Comparison of ENCODE assay signal across 9 cellular contexts in the genomic region with DNA sequence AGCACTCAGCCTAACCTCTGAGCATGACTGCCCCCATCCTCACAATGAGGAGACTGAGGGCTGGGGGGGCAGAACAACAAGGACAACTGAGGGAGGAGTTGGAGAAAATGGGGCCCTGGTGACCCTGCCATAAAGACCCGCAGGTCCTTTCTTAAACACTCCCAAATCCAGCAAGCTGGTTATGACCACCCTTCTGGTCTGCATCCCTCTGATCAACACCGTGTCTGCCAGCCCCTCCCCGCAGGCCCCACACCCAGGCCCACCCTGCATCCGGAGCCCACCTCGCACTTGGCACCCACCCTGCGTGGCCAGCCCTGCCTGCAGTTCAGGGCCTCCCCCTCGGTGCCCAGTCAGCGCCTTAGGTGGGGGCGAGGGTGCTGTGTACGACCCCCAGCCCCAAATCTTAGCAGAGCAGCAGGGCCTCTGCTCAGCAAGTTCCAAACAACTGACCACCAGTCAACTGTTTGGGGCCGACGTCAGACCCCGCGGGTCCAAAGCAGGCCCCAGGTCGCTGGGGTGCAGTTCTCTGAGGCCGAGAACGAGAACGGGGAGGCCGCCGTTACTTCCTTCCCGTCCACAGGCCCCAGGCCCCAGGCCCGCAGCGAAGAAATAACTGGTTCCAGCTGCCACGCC. TPM values are rescaled to one million over a fixed set of nuclear protein-coding genes. Genes with fewer than 3 reads are reported as not detected.
DNase-seq lines count a peak whose midpoint lies in the region; ATAC-seq and TF ChIP-seq lines count a peak whose summit lies in the region.
"Had no signal": no experiment of that assay in that cellular context is flagged by ENCODE, and none has a peak within 500 bp of the region (broad histone marks: within the 10 kb centered on the region; RNA-seq: fewer than 3 reads in every experiment).

No MANE protein-coding gene starts in this region.

- CTCF ChIA-PET in BJ (lab: Yijun Ruan, JAX): interaction anchor here (1.0 to 2.2 kb wide), 2 partner anchors 9 to 63 kb away, joined by 3 to 8 read pairs; no protein-coding TSS in a partner anchor

- no peaks in the 10 kb centered on the region for H3K9me3 Mint-ChIP-seq in stimulated activated memory B cell treated with anti-CD40 and anti-IgM and Interleukin-4, amounts not matched to agents 10 μg/mL and 1 μg/mL and 100 μg/mL, for 72 hours

- TF ChIP-seq CTCF in BJ (IDR thresholded peaks at IDR 0.05; ENCODE audit: insufficient read depth, low read depth, low read length) (no peak), WERI-Rb-1 (IDR thresholded peaks at IDR 0.05; ENCODE audit: low read depth, low read length) (no peak)

- 10% methylated on average over 24 of the region's 24 CpGs for WGBS in right cardiac atrium

- peak overlapping the region; percentile 58 for H3K4me3 ChIP-seq in BJ (ENCODE audit: low read depth, low read length)
- peak overlapping the region; percentile 66 for H3K4me3 ChIP-seq in WERI-Rb-1 (ENCODE audit: low read depth, low read length)
- H3K4me3 ChIP-seq in right cardiac atrium (ENCODE audit: low read length): peak overlapping the region; percentile 77

- POLR2A ChIA-PET in BJ (lab: Charles Lee): no interaction called here

- peak overlapping the region; percentile 87 for H3K27ac Mint-ChIP-seq in stimulated activated memory B cell treated with anti-CD40 and anti-IgM and Interleukin-4, amounts not matched to agents 10 μg/mL and 1 μg/mL and 100 μg/mL, for 72 hours

- peaks cover 13% of the 10 kb centered on the region for H3K27me3 ChIP-seq in BJ (ENCODE audit: control insufficient read depth, insufficient read depth, low read length)
- peaks cover 3% of the 10 kb centered on the region for H3K27me3 ChIP-seq in WERI-Rb-1 (ENCODE audit: insufficient read depth, low read depth, severe bottlenecking)
- no peaks in the 10 kb centered on the region for H3K27me3 ChIP-seq in right cardiac atrium (ENCODE audit: control insufficient read depth, insufficient read depth)

- H3K4me1 Mint-ChIP-seq in stimulated activated memory B cell treated with anti-CD40 and anti-IgM and Interleukin-4, amounts not matched to agents 10 μg/mL and 1 μg/mL and 100 μg/mL, for 72 hours: peaks cover 60% of the 10 kb centered on the region

- intact Hi-C loops in right cardiac atrium (cut with DNase I): no loop called here

- ATAC-seq in GM21723 (IDR thresholded peaks at IDR 0.05; ENCODE audit: unreplicated experiment) (peak; percentile 37), right cardiac atrium (no peak)
- no peak for ATAC-seq in stimulated activated memory B cell treated with anti-CD40 and anti-IgM and Interleukin-4, amounts not matched to agents 10 μg/mL and 1 μg/mL and 100 μg/mL, for 72 hours

- H3K4me1 ChIP-seq in right cardiac atrium (ENCODE audit: control insufficient read depth, insufficient read depth, low read length): peaks cover 19% of the 10 kb centered on the region

- H3K27ac ChIP-seq in WERI-Rb-1 (no peak overlapping the region), right cardiac atrium (ENCODE audit: low read length) (peak overlapping the region; percentile 59)

- H3K36me3 ChIP-seq in BJ (ENCODE audit: control insufficient read depth, insufficient read depth, low read length) (no peaks in the 10 kb centered on the region), WERI-Rb-1 (no peaks in the 10 kb centered on the region)

- H3K36me3 Mint-ChIP-seq in stimulated activated memory B cell treated with anti-CD40 and anti-IgM and Interleukin-4, amounts not matched to agents 10 μg/mL and 1 μg/mL and 100 μg/mL, for 72 hours: no peaks in the 10 kb centered on the region

- DNase-seq in BJ (ENCODE audit: low read depth): no peak
- no peak for DNase-seq in WERI-Rb-1
- DNase-seq in right cardiac atrium: peak in 2 of 3 donors; percentile 64 to 69
- no peak for DNase-seq in activated CD4-positive, CD25-positive, alpha-beta regulatory T cell (lab: John Stamatoyannopoulos, UW)
- no peak for DNase-seq in stimulated activated CD8-positive, alpha-beta memory T cell treated with anti-CD3 and anti-CD28 coated beads, Interleukin-4, amount 100 ng/mL, for 48 hours
- DNase-seq in NCI-H1436 treated with DMSO at 0.1 percent for 48 hours (lab: John Stamatoyannopoulos, UW): no peak

- peak overlapping the region; percentile 83 for H3K4me3 Mint-ChIP-seq in stimulated activated memory B cell treated with anti-CD40 and anti-IgM and Interleukin-4, amounts not matched to agents 10 μg/mL and 1 μg/mL and 100 μg/mL, for 72 hours

- no peaks in the 10 kb centered on the region for H3K27me3 Mint-ChIP-seq in stimulated activated memory B cell treated with anti-CD40 and anti-IgM and Interleukin-4, amounts not matched to agents 10 μg/mL and 1 μg/mL and 100 μg/mL, for 72 hours

- H3K9me3 ChIP-seq in WERI-Rb-1 (ENCODE audit: severe bottlenecking): no peaks in the 10 kb centered on the region
- no peaks in the 10 kb centered on the region for H3K9me3 ChIP-seq in right cardiac atrium (ENCODE audit: control insufficient read depth, low read length)

RNA-seq across cellular contexts. Expression of gene ACSS1, which starts 1.2 kb away (rescaled TPM):
- polyA plus RNA-seq in BJ (2011; rRNA removed): 3.6 and 6.3 TPM in 2 replicates
- 6.0 and 7.7 TPM in 2 replicates for polyA minus RNA-seq in BJ (2011; rRNA and poly(A)+ RNA removed)
- 10 to 100 TPM; 14.8 to 61.8 (median 40.7) TPM for total RNA-seq in right cardiac atrium
- polyA plus RNA-seq in right cardiac atrium: 29.3 TPM

RNA-seq across cellular contexts. Expression of gene VSX1, which starts 25.2 kb away (rescaled TPM):
- polyA plus RNA-seq in BJ (2011; rRNA removed) (not detected in 2 replicates), right cardiac atrium (0.27 TPM)
- polyA minus RNA-seq in BJ (2011; rRNA and poly(A)+ RNA removed): not detected in 2 replicates
- total RNA-seq in right cardiac atrium: under 1 TPM in 1 of 4 donors, not detected in 3; 0.44 TPM
- total RNA-seq: myocyte had no signal

Comparison
In these comparisons a context has a peak if more than half of its experiments do, and no peak if none do; other contexts are left out.
1. DNase-seq: peak in right cardiac atrium (2 of 3); none in BJ (single experiment), WERI-Rb-1 (single experiment), activated CD4-positive, CD25-positive, alpha-beta regulatory T cell (0 of 4), stimulated activated CD8-positive, alpha-beta memory T cell treated with anti-CD3 and anti-CD28 coated beads, Interleukin-4, amount 100 ng/mL, for 48 hours (single experiment) and NCI-H1436 treated with DMSO at 0.1 percent for 48 hours (single experiment).
2. Peak in every context shown above with its lines, with median percentiles within 50 percentile points of each other: H3K4me3 ChIP-seq.